In the genomic region with DNA sequence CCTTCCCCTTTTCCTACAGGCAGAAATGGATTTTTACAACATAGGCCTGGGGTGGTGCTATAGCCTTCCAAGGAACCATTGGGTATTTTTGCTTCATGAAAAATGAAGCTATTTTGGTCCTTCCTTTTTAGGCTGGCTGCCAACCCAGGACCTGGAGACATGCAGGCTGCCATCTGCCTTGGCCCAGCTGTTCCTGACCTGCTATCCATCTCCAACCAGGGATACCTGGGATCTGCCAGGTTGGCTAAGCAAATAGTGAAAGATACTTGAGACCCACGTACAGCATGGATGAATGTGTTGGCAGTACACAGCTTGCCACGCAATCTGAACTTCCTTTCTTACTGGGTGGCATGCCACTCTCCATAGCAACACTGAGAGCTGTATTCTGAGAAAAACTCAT, we compare ENCODE assay signal across 13 cellular contexts. TPM values are rescaled to one million over a fixed set of nuclear protein-coding genes. Genes with fewer than 3 reads are reported as not detected.
A peak's percentile ranks its signal among the peaks of the same experiment; 100 is the strongest.
DNase-seq lines count a peak whose midpoint lies in the region; ATAC-seq and TF ChIP-seq lines count a peak whose summit lies in the region.
"Had no signal": no experiment of that assay in that cellular context is flagged by ENCODE, and none has a peak within 500 bp of the region (broad histone marks: within the 10 kb centered on the region; RNA-seq: fewer than 3 reads in every experiment).

No MANE protein-coding gene starts in this region.

- in situ Hi-C loops in gastrocnemius medialis (cut with MboI; ENCODE audit: low sequenced_read_pairs in 4 of 4): no loop called here

- DNase-seq in NCI-H2227 (lab: John Stamatoyannopoulos, UW; ENCODE audit: unreplicated experiment) (peak; percentile 32), NCI-H2227 treated with DMSO at 0.1 percent for 48 hours (lab: John Stamatoyannopoulos, UW) (no peak), NCI-H2171 treated with DMSO at 0.1 percent for 48 hours (lab: John Stamatoyannopoulos, UW) (peak; percentile 95), gastrocnemius medialis (peak; percentile 15 to 81)
- DNase-seq: activated naive CD4-positive, alpha-beta T cell treated with anti-CD3 and anti-CD28 coated beads, Interleukin-2, amount 10 ng/mL, durations not matched to agents 7 days and 5 days; mucosa of descending colon; Peyer's patch had no signal

- H3K9me3 ChIP-seq in gastrocnemius medialis: no peaks in the 10 kb centered on the region
- H3K9me3 ChIP-seq: A549, mucosa of descending colon, Peyer's patch had no signal

- H3K27me3 ChIP-seq in gastrocnemius medialis: no peaks in the 10 kb centered on the region
- H3K27me3 ChIP-seq: Peyer's patch had no signal

- intact Hi-C loops in gastrocnemius medialis (cut with DNase I; ENCODE audit: low total_unique reads): no loop called here

- peaks cover 12 to 13% of the 10 kb centered on the region in 2 donors for H3K4me1 ChIP-seq in gastrocnemius medialis
- H3K4me1 ChIP-seq: Peyer's patch had no signal

- TF ChIP-seq CTCF in gastrocnemius medialis (IDR thresholded peaks at IDR 0.05 in 4 of 5, conservative IDR thresholded peaks at IDR 0.05 in 1 of 5): no peak

- no peaks in the 10 kb centered on the region for H3K36me3 ChIP-seq in gastrocnemius medialis
- H3K36me3 ChIP-seq: Peyer's patch had no signal

- no peak for TF ChIP-seq POLR2A in gastrocnemius medialis (IDR thresholded peaks at IDR 0.05)

- peak; percentile 52 to 95 for ATAC-seq in gastrocnemius medialis
- no peak for ATAC-seq in HG02678 (IDR thresholded peaks at IDR 0.05; ENCODE audit: unreplicated experiment)
- ATAC-seq in GM18520 (IDR thresholded peaks at IDR 0.05; ENCODE audit: unreplicated experiment): no peak
- ATAC-seq in esophagus mucosa: no peak
- ATAC-seq: A549, mucosa of descending colon had no signal

- no peak overlapping the region for H3K4me3 ChIP-seq in gastrocnemius medialis
- H3K4me3 ChIP-seq: A549, coronary artery, mucosa of descending colon, Peyer's patch had no signal

- H3K27ac ChIP-seq in angular gyrus (ENCODE audit: low read depth, low read length): peak overlapping the region; percentile 44
- H3K27ac ChIP-seq in gastrocnemius medialis: peak overlapping the region in 1 of 4 donors; percentile 42
- H3K27ac ChIP-seq: A549, Peyer's patch had no signal

RNA-seq across cellular contexts. Expression of gene MRPS27, which starts 31.1 kb away (rescaled TPM):
- total RNA-seq in gastrocnemius medialis (10 to 100 TPM; 33.2 to 74.9 (median 62.3) TPM), esophagus mucosa (63.2 TPM)

RNA-seq across cellular contexts. Expression of gene PTCD2, which starts 31.2 kb away (rescaled TPM):
- 10 to 100 TPM in 1 of 4 donors, 1 to 10 TPM in 3; 6.7 to 13.2 (median 9.5) TPM for total RNA-seq in gastrocnemius medialis
- total RNA-seq in esophagus mucosa: 7.7 TPM

Comparison
In these comparisons a context has a peak if more than half of its experiments do, and no peak if none do; other contexts are left out.
1. ATAC-seq: peak in gastrocnemius medialis (2 of 2); none in HG02678 (single experiment), GM18520 (single experiment) and esophagus mucosa (single experiment).